Comparison of ENCODE assay signal across 1 cellular context in the genomic region with DNA sequence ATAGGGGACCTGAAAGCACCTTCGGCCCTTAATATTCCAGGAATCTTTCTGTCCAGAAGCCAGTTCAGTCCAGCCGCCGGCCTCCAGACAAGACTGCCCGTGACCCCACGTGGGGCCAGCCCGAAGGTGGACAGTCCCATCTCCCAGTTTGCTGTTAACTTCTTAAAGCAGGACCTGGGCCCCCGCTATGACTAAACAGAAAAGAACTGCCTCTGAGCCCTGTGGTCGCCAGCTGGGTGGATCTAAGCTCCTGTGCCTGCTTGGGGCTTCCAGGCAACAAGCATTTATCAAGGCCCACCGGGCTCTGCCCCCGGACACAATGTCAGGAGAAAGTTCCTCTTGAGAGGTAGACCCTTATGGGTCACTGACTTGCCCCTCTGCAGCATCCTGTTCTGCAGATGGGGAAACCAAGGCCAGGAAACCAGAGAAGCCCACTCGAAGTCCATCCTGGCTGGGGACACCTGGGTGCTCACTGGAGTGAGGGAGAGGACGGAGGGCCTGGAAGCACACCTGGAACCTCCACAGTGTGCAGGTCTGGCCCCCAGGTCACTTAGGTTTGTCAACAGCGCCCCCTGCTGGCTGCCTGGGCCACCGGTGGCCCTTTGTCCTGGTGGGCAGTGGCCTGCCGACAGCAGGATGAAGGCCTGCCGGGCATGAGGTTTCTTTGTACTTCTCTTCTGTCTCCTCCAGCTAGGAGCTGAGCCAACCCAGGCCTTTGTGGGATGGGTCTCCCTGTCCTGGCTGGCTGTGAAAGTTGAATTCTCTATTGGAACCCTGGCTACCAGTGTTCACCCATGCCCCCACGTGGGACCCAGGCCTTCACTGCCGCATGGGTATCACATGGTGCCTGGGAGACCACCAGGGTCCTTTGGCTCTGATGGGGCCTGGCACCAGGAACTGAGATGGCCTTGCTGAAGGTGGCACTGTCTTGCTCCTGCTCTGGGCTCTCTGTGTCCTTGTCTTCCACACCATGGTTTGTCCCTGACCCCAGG.
TF ChIP-seq lines count a peak whose summit lies in the region.

No MANE protein-coding gene starts in this region.

TF ChIP-seq in GM23338, 12 proteins besides CTCF, POLR2A, EP300 and RAD21 (continued from another document):
- TF ChIP-seq EZH2 (IDR thresholded peaks at IDR 0.05; ENCODE audit: low read depth, unreplicated experiment) (no peak), ZNF462 (CRISPR knock-in tag; IDR thresholded peaks at IDR 0.05) (no peak), STAT1 (IDR thresholded peaks at IDR 0.05; ENCODE audit: unreplicated experiment) (no peak), POLR2AphosphoS5 (IDR thresholded peaks at IDR 0.05; ENCODE audit: low read depth) (no peak), CREB1 (CRISPR knock-in tag; IDR thresholded peaks at IDR 0.05; ENCODE audit: low read depth) (no peak)
